Comparison of ENCODE assay signal across 8 cellular contexts in the genomic region with DNA sequence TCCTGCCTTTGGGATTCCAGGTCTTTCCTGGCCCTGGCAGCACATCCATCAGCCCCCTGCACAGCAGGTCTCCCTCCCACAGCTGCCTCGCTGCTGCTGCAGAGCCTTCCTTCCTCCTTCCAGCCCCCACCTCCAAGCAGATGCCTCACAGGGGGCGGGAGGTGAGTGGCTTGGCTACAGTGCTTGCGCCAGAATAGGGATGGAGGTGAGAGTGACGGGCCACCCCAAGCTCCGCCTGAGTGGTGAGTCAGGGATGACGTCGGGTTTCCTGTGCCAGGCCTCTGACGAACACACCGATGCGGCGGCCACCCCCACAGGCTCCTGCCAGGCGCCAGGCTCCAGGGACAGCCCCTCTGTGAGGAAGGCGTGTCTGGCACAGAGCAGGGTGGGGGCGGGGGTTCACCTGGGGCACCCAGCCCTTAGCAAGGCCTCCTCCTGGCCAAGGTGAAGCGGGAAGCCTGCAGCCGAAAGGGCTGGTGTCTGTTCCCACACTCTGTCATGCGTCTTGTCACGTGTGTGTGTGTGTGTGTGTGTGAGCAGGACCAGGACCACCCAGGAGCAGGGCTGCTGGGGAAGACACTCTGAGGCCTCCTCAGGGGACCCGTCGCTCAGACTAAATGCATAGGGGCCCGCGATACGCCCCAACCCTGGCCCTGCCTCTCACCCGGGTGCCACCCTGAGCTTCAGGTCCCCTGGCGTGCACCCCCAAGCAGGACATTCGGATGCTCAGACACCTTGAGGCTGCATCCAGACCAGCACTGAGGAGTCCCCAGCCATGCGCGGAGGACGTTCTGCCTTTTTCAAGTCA. TPM values are rescaled to one million over a fixed set of nuclear protein-coding genes. Genes with fewer than 3 reads are reported as not detected.
DNase-seq lines count a peak whose midpoint lies in the region; ATAC-seq and TF ChIP-seq lines count a peak whose summit lies in the region.

No MANE protein-coding gene starts in this region.

- H3K79me2 ChIP-seq in neural cell (replicated peaks; ENCODE audit: insufficient read depth, low read length) = no peaks in the 10 kb centered on the region

- no peaks in the 10 kb centered on the region for H3K9me3 ChIP-seq in neural cell (ENCODE audit: low read length)
- H3K9me3 ChIP-seq in suprapubic skin = no peaks in the 10 kb centered on the region

- H3K27me3 ChIP-seq in neural cell (ENCODE audit: insufficient read depth, low read depth, low read length) (peaks cover 31% of the 10 kb centered on the region), suprapubic skin (no peaks in the 10 kb centered on the region)

- 51% methylated on average over 5 of the region's 29 CpGs for WGBS in suprapubic skin

- TF ChIP-seq EP300 in neural cell (conservative IDR thresholded peaks at IDR 0.05; ENCODE audit: poor library complexity, severe bottlenecking) = no peak
- no peak for TF ChIP-seq EP300 in suprapubic skin (IDR thresholded peaks at IDR 0.05)

- TF ChIP-seq CTCF in neural cell (IDR thresholded peaks at IDR 0.05; ENCODE audit: poor library complexity, severe bottlenecking) (no peak), suprapubic skin (IDR thresholded peaks at IDR 0.05) (no peak)

- peak overlapping the region; percentile 21 for H2AFZ ChIP-seq in neural cell (ENCODE audit: low read depth, low read length)

- H3K4me2 ChIP-seq in neural cell (ENCODE audit: low read length) = no peak overlapping the region

- peak overlapping the region; percentile 53 for H3K9ac ChIP-seq in neural cell (ENCODE audit: low read length)

- no peaks in the 10 kb centered on the region for H4K20me1 ChIP-seq in neural cell (ENCODE audit: insufficient read depth)

- H3K36me3 ChIP-seq in neural cell (ENCODE audit: insufficient read depth, low read length) (no peaks in the 10 kb centered on the region), suprapubic skin (no peaks in the 10 kb centered on the region)

- H3F3A ChIP-seq in neural cell (ENCODE audit: insufficient read depth, low read length, poor library complexity, severe bottlenecking) = no peaks in the 10 kb centered on the region

- no peak for TF ChIP-seq RAD21 in neural cell (conservative IDR thresholded peaks at IDR 0.05)

- ATAC-seq in GM18870 (IDR thresholded peaks at IDR 0.05; ENCODE audit: unreplicated experiment) (peak; percentile 41), HG03342 (IDR thresholded peaks at IDR 0.05; ENCODE audit: unreplicated experiment) (peak; percentile 32)

- H3K27ac ChIP-seq in epithelial cell of prostate (no peak overlapping the region), neural cell (ENCODE audit: low read length) (peak overlapping the region; percentile 49), suprapubic skin (no peak overlapping the region)

- H3K4me3 ChIP-seq in neural cell (ENCODE audit: low read length) (peak overlapping the region; percentile 43), suprapubic skin (no peak overlapping the region)

- peak; percentile 13 for DNase-seq in 8988T
- peak; percentile 87 for DNase-seq in NOMO-1 treated with dmso at 0.1 percent for 144 hours (lab: John Stamatoyannopoulos, UW; ENCODE audit: unreplicated experiment)
- DNase-seq in activated CD8-positive, alpha-beta memory T cell treated with anti-CD3 and anti-CD28 coated beads, Interleukin-2, amount 50 U/mL, for 1 hour (ENCODE audit: extremely low read depth) = peak; percentile 98
- DNase-seq in epithelial cell of prostate (ENCODE audit: low read depth, low spot score) = peak; percentile 41
- peak; percentile 87 to 89 for DNase-seq in suprapubic skin (ENCODE audit: low spot score in 2 of 2)

- peaks cover 49% of the 10 kb centered on the region for H3K4me1 ChIP-seq in suprapubic skin

- TF ChIP-seq POLR2A in suprapubic skin (IDR thresholded peaks at IDR 0.05) = no peak

- H3K9me2 ChIP-seq in neural cell (ENCODE audit: insufficient read depth, low read length) = no peaks in the 10 kb centered on the region

TF ChIP-seq in neural cell, 6 proteins besides CTCF, POLR2A, EP300 and RAD21:
- TF ChIP-seq SMC3 (conservative IDR thresholded peaks at IDR 0.05; ENCODE audit: poor library complexity) = no peak
- TF ChIP-seq, protein P1, sequence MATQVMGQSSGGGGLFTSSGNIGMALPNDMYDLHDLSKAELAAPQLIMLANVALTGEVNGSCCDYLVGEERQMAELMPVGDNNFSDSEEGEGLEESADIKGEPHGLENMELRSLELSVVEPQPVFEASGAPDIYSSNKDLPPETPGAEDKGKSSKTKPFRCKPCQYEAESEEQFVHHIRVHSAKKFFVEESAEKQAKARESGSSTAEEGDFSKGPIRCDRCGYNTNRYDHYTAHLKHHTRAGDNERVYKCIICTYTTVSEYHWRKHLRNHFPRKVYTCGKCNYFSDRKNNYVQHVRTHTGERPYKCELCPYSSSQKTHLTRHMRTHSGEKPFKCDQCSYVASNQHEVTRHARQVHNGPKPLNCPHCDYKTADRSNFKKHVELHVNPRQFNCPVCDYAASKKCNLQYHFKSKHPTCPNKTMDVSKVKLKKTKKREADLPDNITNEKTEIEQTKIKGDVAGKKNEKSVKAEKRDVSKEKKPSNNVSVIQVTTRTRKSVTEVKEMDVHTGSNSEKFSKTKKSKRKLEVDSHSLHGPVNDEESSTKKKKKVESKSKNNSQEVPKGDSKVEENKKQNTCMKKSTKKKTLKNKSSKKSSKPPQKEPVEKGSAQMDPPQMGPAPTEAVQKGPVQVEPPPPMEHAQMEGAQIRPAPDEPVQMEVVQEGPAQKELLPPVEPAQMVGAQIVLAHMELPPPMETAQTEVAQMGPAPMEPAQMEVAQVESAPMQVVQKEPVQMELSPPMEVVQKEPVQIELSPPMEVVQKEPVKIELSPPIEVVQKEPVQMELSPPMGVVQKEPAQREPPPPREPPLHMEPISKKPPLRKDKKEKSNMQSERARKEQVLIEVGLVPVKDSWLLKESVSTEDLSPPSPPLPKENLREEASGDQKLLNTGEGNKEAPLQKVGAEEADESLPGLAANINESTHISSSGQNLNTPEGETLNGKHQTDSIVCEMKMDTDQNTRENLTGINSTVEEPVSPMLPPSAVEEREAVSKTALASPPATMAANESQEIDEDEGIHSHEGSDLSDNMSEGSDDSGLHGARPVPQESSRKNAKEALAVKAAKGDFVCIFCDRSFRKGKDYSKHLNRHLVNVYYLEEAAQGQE (IDR thresholded peaks at IDR 0.05; ENCODE audit: borderline replicate concordance) = no peak
- TF ChIP-seq MXI1 (conservative IDR thresholded peaks at IDR 0.05; ENCODE audit: poor library complexity, severe bottlenecking) = no peak
- TF ChIP-seq POLR2AphosphoS5 (IDR thresholded peaks at IDR 0.05) = no peak
- TF ChIP-seq TAF1 (IDR thresholded peaks at IDR 0.05; ENCODE audit: low read depth) = no peak
- TF ChIP-seq EZH2 (IDR thresholded peaks at IDR 0.05; ENCODE audit: borderline replicate concordance, insufficient read depth, low read length, poor library complexity, severe bottlenecking) = no peak

RNA-seq across cellular contexts. Expression of a gene that starts 3.4 kb away (rescaled TPM):
- polyA plus RNA-seq in neural cell = 1.5 and 2.1 TPM in 2 replicates
- 1.7 and 2.2 TPM in 2 replicates for polyA minus RNA-seq in neural cell
- total RNA-seq in suprapubic skin = 100 to 1,000 TPM in 1 of 4 donors, 10 to 100 TPM in 3; 26.0 to 124 (median 74.1) TPM

RNA-seq across cellular contexts. Expression of a gene that starts 10.3 kb away (rescaled TPM):
- polyA plus RNA-seq in neural cell = not detected in 2 replicates
- not detected in 2 replicates for polyA minus RNA-seq in neural cell
- 1 to 10 TPM in 1 of 4 donors, under 1 TPM in 1, not detected in 2; 0.87 to 1.7 TPM for total RNA-seq in suprapubic skin

RNA-seq across cellular contexts. Expression of a gene that starts 32.2 kb away (rescaled TPM):
- polyA plus RNA-seq in neural cell = not detected in 2 replicates
- polyA minus RNA-seq in neural cell = not detected in 2 replicates
- total RNA-seq in suprapubic skin = 1 to 10 TPM in 2 of 4 donors, under 1 TPM in 2; 0.93 to 3.6 (median 1.2) TPM

Comparison
In these comparisons a context has a peak if more than half of its experiments do, and no peak if none do; other contexts are left out.
1. DNase-seq: peak in every context shown above with its lines; median percentile 98 in activated CD8-positive, alpha-beta memory T cell treated with anti-CD3 and anti-CD28 coated beads, Interleukin-2, amount 50 U/mL, for 1 hour; 88 in suprapubic skin; 87 in NOMO-1 treated with dmso at 0.1 percent for 144 hours; 41 in epithelial cell of prostate; 13 in 8988T.